ENCODE assay signal across 8 cellular contexts in the genomic region with DNA sequence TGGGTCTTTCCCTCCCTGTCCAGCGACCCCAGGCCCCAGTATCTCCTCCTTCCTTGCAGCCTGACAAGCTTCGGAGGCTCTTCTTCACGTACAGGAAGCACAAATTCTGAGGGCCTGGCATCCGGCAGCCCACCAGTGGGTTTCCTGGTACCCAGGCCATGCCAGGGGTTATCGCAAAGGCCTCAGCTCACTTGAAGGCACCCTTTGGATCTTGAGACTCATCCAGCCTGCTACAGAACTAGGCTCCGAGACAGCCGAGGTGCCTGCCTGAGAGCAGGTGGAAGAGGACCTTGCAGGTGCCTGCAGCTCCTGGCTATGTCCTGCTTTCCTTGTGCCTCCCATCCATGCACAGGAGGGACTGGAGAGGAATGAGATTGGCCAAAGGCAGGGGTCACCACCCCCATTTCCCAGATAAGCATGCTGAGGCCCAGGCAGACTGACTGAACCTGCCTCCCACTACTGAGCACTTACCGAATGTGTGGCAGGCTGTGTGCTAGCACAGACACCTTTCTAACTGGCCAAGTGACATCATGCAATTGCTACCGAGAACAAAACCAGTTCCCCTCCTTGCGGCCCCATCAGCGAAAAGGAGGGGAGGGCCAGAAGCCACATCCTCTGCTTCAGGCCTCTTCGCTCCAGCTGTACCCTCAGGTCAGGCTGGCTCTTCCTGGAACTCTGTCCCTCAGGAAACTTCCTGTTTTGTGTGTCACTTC. TPM values are rescaled to one million over a fixed set of nuclear protein-coding genes. Genes with fewer than 3 reads are reported as not detected.
DNase-seq lines count a peak whose midpoint lies in the region; ATAC-seq and TF ChIP-seq lines count a peak whose summit lies in the region.

No MANE protein-coding gene starts in this region.

- 87 to 88% methylated on average over 12 of the region's 12 CpGs for WGBS in lower leg skin, 2 donors

- H3K36me3 Mint-ChIP-seq in T-helper 17 cell (ENCODE audit: low read depth) (no peaks in the 10 kb centered on the region), chondrocyte (ENCODE audit: low read depth) (peaks cover 2% of the 10 kb centered on the region)

- H3K4me3 ChIP-seq in lower leg skin (ENCODE audit: low read depth, poor library complexity, severe bottlenecking): no peak overlapping the region

- no peak for TF ChIP-seq POLR2A in lower leg skin (IDR thresholded peaks at IDR 0.05)

- ATAC-seq in GM18517 (IDR thresholded peaks at IDR 0.05; ENCODE audit: unreplicated experiment) (peak; percentile 68), HG02938 (IDR thresholded peaks at IDR 0.05; ENCODE audit: unreplicated experiment) (peak; percentile 83), T-helper 17 cell (peak; percentile 67)

- no peak for TF ChIP-seq CTCF in chondrocyte (IDR thresholded peaks at IDR 0.05)
- no peak for TF ChIP-seq CTCF in lower leg skin (IDR thresholded peaks at IDR 0.05)

- H3K4me3 Mint-ChIP-seq in T-helper 17 cell: peak overlapping the region; percentile 72
- no peak overlapping the region for H3K4me3 Mint-ChIP-seq in chondrocyte (ENCODE audit: unreplicated experiment)

- no peaks in the 10 kb centered on the region for H3K27me3 Mint-ChIP-seq in T-helper 17 cell
- no peaks in the 10 kb centered on the region for H3K27me3 Mint-ChIP-seq in chondrocyte (ENCODE audit: low read depth)

- H3K27ac Mint-ChIP-seq in T-helper 17 cell: peak overlapping the region; percentile 94
- no peak overlapping the region for H3K27ac Mint-ChIP-seq in chondrocyte (ENCODE audit: unreplicated experiment)

- no peaks in the 10 kb centered on the region for H3K9me3 Mint-ChIP-seq in chondrocyte (ENCODE audit: low read depth)

- no peaks in the 10 kb centered on the region for H3K9me3 ChIP-seq in T-helper 17 cell (ENCODE audit: control insufficient read depth, low read length, poor library complexity, severe bottlenecking)

- H3K4me1 Mint-ChIP-seq in T-helper 17 cell: peaks cover 38% of the 10 kb centered on the region
- peaks cover 2% of the 10 kb centered on the region for H3K4me1 Mint-ChIP-seq in chondrocyte (ENCODE audit: low read depth)

- peak in 1 of 3 donors; percentile 22 for DNase-seq in T-helper 17 cell
- DNase-seq in chondrocyte (ENCODE audit: low spot score): peak; percentile 49
- peak; percentile 75 for DNase-seq in stimulated activated CD8-positive, alpha-beta memory T cell treated with anti-CD3 and anti-CD28 coated beads, Interleukin-4, amount 100 ng/mL, for 48 hours
- DNase-seq in lower leg skin (ENCODE audit: low spot score in 2 of 2): no peak
- no peak for DNase-seq in NCI-H2029 treated with DMSO at 0.1 percent for 48 hours (lab: John Stamatoyannopoulos, UW)
- no peak for DNase-seq in pons (ENCODE audit: low spot score)

- intact Hi-C loops in lower leg skin (cut with DNase I; ENCODE audit: low total_unique reads): no loop called here

RNA-seq across cellular contexts. Expression of gene SH2D7, which starts 11.2 kb away (rescaled TPM):
- total RNA-seq in T-helper 17 cell: not detected
- total RNA-seq in chondrocyte: not detected in 3 replicates
- total RNA-seq in lower leg skin: not detected

RNA-seq across cellular contexts. Expression of gene TBC1D2B, which starts 26.1 kb away (rescaled TPM):
- total RNA-seq in T-helper 17 cell (100 to 1,000 TPM in 1 of 2 donors, 10 to 100 TPM in 1; 91.0 to 130 TPM), chondrocyte (44.3 to 64.2 TPM (median 58.1 TPM) in 3 replicates), lower leg skin (10 to 100 TPM; 32.4 to 41.7 (median 35.3) TPM)

RNA-seq across cellular contexts. Expression of gene CIB2, which starts 27.7 kb away (rescaled TPM):
- total RNA-seq in T-helper 17 cell (under 1 TPM; 0.63 to 0.65 TPM), chondrocyte (5.7 to 8.8 TPM (median 8.0 TPM) in 3 replicates), lower leg skin (10 to 100 TPM in 2 of 4 donors, 1 to 10 TPM in 2; 6.6 to 16.2 (median 10.9) TPM)

RNA-seq across cellular contexts. Expression of gene IDH3A, which starts 45.6 kb away (rescaled TPM):
- 10 to 100 TPM; 37.8 to 51.2 TPM for total RNA-seq in T-helper 17 cell
- 42.6 to 50.7 TPM (median 48.7 TPM) in 3 replicates for total RNA-seq in chondrocyte
- total RNA-seq in lower leg skin: 10 to 100 TPM; 51.0 to 77.2 (median 60.8) TPM

Comparison
In these comparisons a context has a peak if more than half of its experiments do, and no peak if none do; other contexts are left out.
1. DNase-seq: peak in chondrocyte (single experiment) and stimulated activated CD8-positive, alpha-beta memory T cell treated with anti-CD3 and anti-CD28 coated beads, Interleukin-4, amount 100 ng/mL, for 48 hours (single experiment); none in lower leg skin (0 of 2), NCI-H2029 treated with DMSO at 0.1 percent for 48 hours (single experiment) and pons (single experiment).
2. Peak in every context shown above with its lines, with median percentiles within 50 percentile points of each other: ATAC-seq.